ENCODE assay signal across 19 cellular contexts in the genomic region with DNA sequence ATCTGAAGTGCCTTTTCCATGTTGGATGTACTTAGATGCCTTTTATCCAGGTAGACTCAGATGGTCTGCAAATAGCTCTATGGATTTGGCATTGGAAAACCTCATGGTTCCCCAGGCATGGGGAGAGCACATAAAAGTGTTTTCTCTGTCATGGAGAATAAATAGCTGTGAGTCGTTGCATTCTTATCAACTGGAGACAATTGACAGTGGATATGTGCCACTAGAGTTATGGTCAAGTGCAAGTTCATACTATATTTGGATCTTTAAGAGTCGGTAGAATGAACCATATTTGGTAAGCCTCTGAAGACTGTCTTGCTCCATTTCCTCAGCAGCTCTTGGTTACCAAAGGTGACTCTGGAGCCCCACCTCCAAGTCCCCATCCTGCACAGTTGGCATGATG.
A peak's percentile ranks its signal among the peaks of the same experiment; 100 is the strongest.
DNase-seq lines count a peak whose midpoint lies in the region; ATAC-seq and TF ChIP-seq lines count a peak whose summit lies in the region.
"Had no signal": no experiment of that assay in that cellular context is flagged by ENCODE, and none has a peak within 500 bp of the region (broad histone marks: within the 10 kb centered on the region; RNA-seq: fewer than 3 reads in every experiment).

No MANE protein-coding gene starts in this region.

- H3K36me3 ChIP-seq in right atrium auricular region (no peaks in the 10 kb centered on the region), heart right ventricle (no peaks in the 10 kb centered on the region), left lung (no peaks in the 10 kb centered on the region), thoracic aorta (no peaks in the 10 kb centered on the region)

- 33 to 34% methylated on average over 2 of the region's 2 CpGs for WGBS in heart right ventricle, 2 donors

- no peaks in the 10 kb centered on the region for H3K27me3 Mint-ChIP-seq in mesothelial cell of epicardium (ENCODE audit: low read depth)
- H3K27me3 Mint-ChIP-seq: CD4-positive, alpha-beta T cell had no signal

- intact Hi-C loops in Right ventricle myocardium superior (cut with DNase I) (no loop called here), heart right ventricle (cut with DNase I) (no loop called here), left lung (cut with DNase I) (no loop called here)

- peak overlapping the region in 1 of 2 donors; percentile 23 for H3K27ac ChIP-seq in right atrium auricular region
- peak overlapping the region in 5 of 10 donors; percentile 20 to 72 (median 59) for H3K27ac ChIP-seq in heart right ventricle
- H3K27ac ChIP-seq in left lung, result no peak overlapping the region
- peak overlapping the region; percentile 9 to 46 for H3K27ac ChIP-seq in thoracic aorta
- H3K27ac ChIP-seq: GM23248 had no signal

- H3K9me3 ChIP-seq in right atrium auricular region (no peaks in the 10 kb centered on the region), heart right ventricle (peaks cover 0 to 3% (median 0%) of the 10 kb centered on the region in 11 donors), left lung (peaks cover 0 to 4% of the 10 kb centered on the region in 2 donors), thoracic aorta (no peaks in the 10 kb centered on the region)

- peaks cover 18% of the 10 kb centered on the region for H3K9me3 Mint-ChIP-seq in mesothelial cell of epicardium

- H3K27me3 ChIP-seq in right atrium auricular region (no peaks in the 10 kb centered on the region), heart right ventricle (no peaks in the 10 kb centered on the region), left lung (no peaks in the 10 kb centered on the region), thoracic aorta (replicated peaks; ENCODE audit: insufficient read depth) (no peaks in the 10 kb centered on the region)

- H3K4me3 ChIP-seq in right atrium auricular region (no peak overlapping the region), heart right ventricle (no peak overlapping the region), left lung (no peak overlapping the region), thoracic aorta (no peak overlapping the region)
- H3K4me3 ChIP-seq: GM12878, GM23248 had no signal

- no peak overlapping the region for H3K27ac Mint-ChIP-seq in mesothelial cell of epicardium
- H3K27ac Mint-ChIP-seq: B cell; CD4-positive, alpha-beta T cell had no signal

- H3K4me3 Mint-ChIP-seq in mesothelial cell of epicardium, result no peak overlapping the region
- H3K4me3 Mint-ChIP-seq: B cell; CD4-positive, alpha-beta T cell had no signal

- ATAC-seq in Right ventricle myocardium superior (ENCODE audit: poor library complexity) (peak; percentile 25), heart right ventricle (peak in 7 of 8 donors; percentile 44 to 79 (median 70)), left lung (peak; percentile 24), thoracic aorta (ENCODE audit: insufficient number of reproducible peaks, low FRiP score, low read depth) (no peak)
- ATAC-seq: GM12878 had no signal

- TF ChIP-seq CTCF in right atrium auricular region (IDR thresholded peaks at IDR 0.05) (no peak), heart right ventricle (IDR thresholded peaks at IDR 0.05) (no peak), left lung (IDR thresholded peaks at IDR 0.05) (no peak), thoracic aorta (IDR thresholded peaks at IDR 0.05) (no peak), mesothelial cell of epicardium (IDR thresholded peaks at IDR 0.05; ENCODE audit: unreplicated experiment) (no peak)

- DNase-seq in Right ventricle myocardium superior (no peak), right atrium auricular region (ENCODE audit: low spot score) (no peak), heart right ventricle (no peak), left lung (no peak), thoracic aorta (ENCODE audit: low spot score) (no peak), NCI-H2171 treated with DMSO at 0.1 percent for 48 hours (lab: John Stamatoyannopoulos, UW) (no peak), mesothelial cell of epicardium (ENCODE audit: low spot score in 2 of 2, unreplicated experiment in 2 of 2) (no peak)
- DNase-seq in stimulated activated naive CD4-positive, alpha-beta T cell treated with Interleukin-2 at 50 U/mL for 16 hours (lab: John Stamatoyannopoulos, UW), result no peak
- DNase-seq: 8988T; ACHN; C1 segment of cervical spinal cord; Calu3; CD4-positive, alpha-beta T cell; DMS 273 treated with DMSO at 0.1 percent for 48 hours; DMS79; GM23248; H7 had no signal

- H3K4me1 Mint-ChIP-seq in mesothelial cell of epicardium, result peaks cover 33% of the 10 kb centered on the region
- H3K4me1 Mint-ChIP-seq: B cell had no signal

- H3K4me1 ChIP-seq in right atrium auricular region (peaks cover 0 to 16% of the 10 kb centered on the region in 2 donors), heart right ventricle (peaks cover 0 to 48% (median 16%) of the 10 kb centered on the region in 9 donors), left lung (no peaks in the 10 kb centered on the region), thoracic aorta (ENCODE audit: control insufficient read depth in 1 of 2, low read depth in 2 of 2) (peaks cover 21 to 76% of the 10 kb centered on the region in 2 donors)

- peaks cover 16% of the 10 kb centered on the region for H3K36me3 Mint-ChIP-seq in mesothelial cell of epicardium

Comparison
In these comparisons a context has a peak if more than half of its experiments do, and no peak if none do; other contexts are left out.
1. H3K27ac ChIP-seq: peak in thoracic aorta (2 of 2); none in left lung (0 of 2).